ENCODE assay signal across 15 cellular contexts in genomic region chr9:92525306-92525705, GRCh38. TPM values are rescaled to one million over a fixed set of nuclear protein-coding genes. Genes with fewer than 3 reads are reported as not detected.
"Had no signal": no experiment of that assay in that cellular context is flagged by ENCODE, and none has a peak within 500 bp of the region (broad histone marks: within the 10 kb centered on the region; RNA-seq: fewer than 3 reads in every experiment).

No MANE protein-coding gene starts in this region.

- H3K4me3 Mint-ChIP-seq: activated CD4-positive, alpha-beta T cell treated with anti-CD3 and anti-CD28 coated beads for 36 hours; activated CD8-positive, alpha-beta T cell treated with anti-CD3 and anti-CD28 coated beads for 36 hours; central memory CD8-positive, alpha-beta T cell; dendritic cell treated with granulocyte-macrophage colony-stimulating factor and Interleukin-4, amounts not matched to agents 40 ng/mL and 50 ng/mL, for 4 days; natural killer cell had no signal

- ATAC-seq: activated CD4-positive, alpha-beta T cell treated with anti-CD3 and anti-CD28 coated beads for 36 hours; activated CD8-positive, alpha-beta T cell treated with anti-CD3 and anti-CD28 coated beads for 36 hours; body of pancreas; left colon; natural killer cell; right cardiac atrium had no signal

- H3K9me3 Mint-ChIP-seq: activated CD8-positive, alpha-beta T cell treated with anti-CD3 and anti-CD28 coated beads for 36 hours; central memory CD8-positive, alpha-beta T cell; dendritic cell treated with granulocyte-macrophage colony-stimulating factor and Interleukin-4, amounts not matched to agents 40 ng/mL and 50 ng/mL, for 4 days; natural killer cell had no signal

- H3K4me1 Mint-ChIP-seq: activated CD4-positive, alpha-beta T cell treated with anti-CD3 and anti-CD28 coated beads for 36 hours; central memory CD8-positive, alpha-beta T cell; natural killer cell had no signal

- H3K4me1 ChIP-seq: body of pancreas had no signal

- H3K9me3 ChIP-seq: body of pancreas, tibial artery had no signal

- H3K4me3 ChIP-seq: body of pancreas, lung, tibial artery had no signal

- H3K36me3 Mint-ChIP-seq: natural killer cell had no signal

- H3K27ac Mint-ChIP-seq: activated CD4-positive, alpha-beta T cell treated with anti-CD3 and anti-CD28 coated beads for 36 hours; activated CD8-positive, alpha-beta T cell treated with anti-CD3 and anti-CD28 coated beads for 36 hours; dendritic cell treated with granulocyte-macrophage colony-stimulating factor and Interleukin-4, amounts not matched to agents 40 ng/mL and 50 ng/mL, for 4 days; natural killer cell had no signal

- H3K27me3 Mint-ChIP-seq: activated CD4-positive, alpha-beta T cell treated with anti-CD3 and anti-CD28 coated beads for 36 hours; activated CD8-positive, alpha-beta T cell treated with anti-CD3 and anti-CD28 coated beads for 36 hours; central memory CD8-positive, alpha-beta T cell; dendritic cell treated with granulocyte-macrophage colony-stimulating factor and Interleukin-4, amounts not matched to agents 40 ng/mL and 50 ng/mL, for 4 days had no signal

- DNase-seq: activated CD4-positive, alpha-beta T cell treated with anti-CD3 and anti-CD28 coated beads for 36 hours; activated CD8-positive, alpha-beta memory T cell treated with anti-CD3 and anti-CD28 coated beads, Interleukin-2, amount 50 U/mL, for 48 hours; activated CD8-positive, alpha-beta T cell treated with anti-CD3 and anti-CD28 coated beads for 36 hours; body of pancreas; head of caudate nucleus; left colon; natural killer cell; right cardiac atrium; small intestine; T1000; tibial artery had no signal

RNA-seq across cellular contexts. Expression of gene ECM2, which starts 10.5 kb away (rescaled TPM):
- total RNA-seq: activated CD4-positive, alpha-beta T cell treated with anti-CD3 and anti-CD28 coated beads for 36 hours; activated CD8-positive, alpha-beta T cell treated with anti-CD3 and anti-CD28 coated beads for 36 hours; epithelial cell of proximal tubule; natural killer cell had no signal

RNA-seq across cellular contexts. Expression of gene ASPN, which starts 43.0 kb away (rescaled TPM):
- total RNA-seq: activated CD4-positive, alpha-beta T cell treated with anti-CD3 and anti-CD28 coated beads for 36 hours; activated CD8-positive, alpha-beta T cell treated with anti-CD3 and anti-CD28 coated beads for 36 hours; epithelial cell of proximal tubule; natural killer cell had no signal
